In genomic region chr10:107919626-107920235, GRCh38 we compare ENCODE assay signal across 25 cellular contexts.
"Had no signal": no experiment of that assay in that cellular context is flagged by ENCODE, and none has a peak within 500 bp of the region (broad histone marks: within the 10 kb centered on the region; RNA-seq: fewer than 3 reads in every experiment).

No MANE protein-coding gene starts in this region.

- H3K4me3 ChIP-seq: ascending aorta, cardiac muscle cell, Peyer's patch, SK-N-MC had no signal

- DNase-seq: activated CD4-positive, alpha-beta T cell treated with anti-CD3 and anti-CD28 coated beads, Interleukin-2, amount 10 ng/mL, durations not matched to agents 24 days and 14 days; activated CD4-positive, alpha-beta T cell treated with anti-CD3 and anti-CD28 coated beads, Interleukin-2, amount 50 U/mL, for 4 hours; activated CD8-positive, alpha-beta T cell treated with anti-CD3 and anti-CD28 coated beads for 36 hours; activated gamma-delta T cell; activated naive CD4-positive, alpha-beta T cell treated with Interleukin-2 at 50 U/mL for 16 hours; activated naive CD8-positive, alpha-beta T cell treated with anti-CD3 and anti-CD28 coated beads, Interleukin-2, amount 10 ng/mL, durations not matched to agents 7 days and 5 days; activated T-cell treated with anti-CD3 and anti-CD28 coated beads, Interleukin-2, amount 50 U/mL, for 24 hours; amygdala; NCI-H1092 treated with DMSO at 0.1 percent for 48 hours; NCI-H1417; NCI-H146; NCI-H187; NCI-H2029 treated with DMSO at 0.1 percent for 48 hours; NCI-H2107; NCI-H226; NCI-H446 treated with DMSO at 0.1 percent for 48 hours; NCI-H524; PC-3; Peyer's patch; SIG-M5; T1000 had no signal

- H3K27me3 ChIP-seq: ascending aorta had no signal

- ATAC-seq: activated CD8-positive, alpha-beta T cell treated with anti-CD3 and anti-CD28 coated beads for 36 hours; PC-3; Right ventricle myocardium inferior had no signal

- H3K36me3 ChIP-seq: ascending aorta, cardiac muscle cell, Peyer's patch had no signal

- H3K9me3 ChIP-seq: Peyer's patch had no signal

- H3K4me1 ChIP-seq: ascending aorta, Peyer's patch had no signal
